8 cellular contexts compared by ENCODE assay signal in genomic region chr4:121690001-121690400, GRCh38. TPM values are rescaled to one million over a fixed set of nuclear protein-coding genes. Genes with fewer than 3 reads are reported as not detected.
DNase-seq lines count a peak whose midpoint lies in the region; ATAC-seq and TF ChIP-seq lines count a peak whose summit lies in the region.
"Had no signal": no experiment of that assay in that cellular context is flagged by ENCODE, and none has a peak within 500 bp of the region (broad histone marks: within the 10 kb centered on the region; RNA-seq: fewer than 3 reads in every experiment).

No MANE protein-coding gene starts in this region.

- H3K36me3 ChIP-seq in HCT116 (ENCODE audit: control insufficient read depth in 1 of 2, insufficient read depth in 2 of 2, low read length in 2 of 2) (peaks cover 5 to 10% of the 10 kb centered on the region in 2 experiments; a peak in 2 of 4 replicates), PC-9 (ENCODE audit: low read depth) (peaks cover 40% of the 10 kb centered on the region), tibial artery (peaks cover 5 to 17% (median 6%) of the 10 kb centered on the region in 3 donors)

- H3K27me3 ChIP-seq in HCT116 (ENCODE audit: insufficient read depth, low read length), result no peaks in the 10 kb centered on the region
- H3K27me3 ChIP-seq in PC-9 (ENCODE audit: insufficient read depth, low read depth), result no peaks in the 10 kb centered on the region
- no peaks in the 10 kb centered on the region for H3K27me3 ChIP-seq in tibial artery

- intact Hi-C loops in HCT116 (cut with micrococcal nuclease), result no loop called here
- intact Hi-C loops in PC-9 (cut with micrococcal nuclease; ENCODE audit: unreplicated experiment), result no loop called here
- intact Hi-C loops in tibial artery (cut with DNase I; ENCODE audit: low total_unique reads), result no loop called here

- H3K9me3 ChIP-seq in HCT116 (ENCODE audit: control insufficient read depth in 1 of 2, insufficient read depth in 1 of 2, low read depth in 1 of 2, low read length in 2 of 2) (no peaks in the 10 kb centered on the region), PC-9 (ENCODE audit: insufficient read depth, low read depth) (peaks cover 5% of the 10 kb centered on the region), tibial artery (no peaks in the 10 kb centered on the region)

- POLR2A ChIA-PET in HCT116 (lab: Charles Lee), result no interaction called here
- POLR2A ChIA-PET in PC-9 (lab: Charles Lee; ENCODE audit: unreplicated experiment), result no interaction called here

- TF ChIP-seq CTCF in HCT116 (IDR thresholded peaks at IDR 0.05 in 2 of 3, conservative IDR thresholded peaks at IDR 0.05 in 1 of 3; ENCODE audit: borderline replicate concordance in 1 of 3, insufficient read depth in 1 of 3, low read depth in 2 of 3, low read length in 2 of 3), result no peak
- TF ChIP-seq CTCF in PC-9 (conservative IDR thresholded peaks at IDR 0.05), result no peak
- no peak for TF ChIP-seq CTCF in tibial artery (IDR thresholded peaks at IDR 0.05)

- H3K27ac ChIP-seq in HCT116 (ENCODE audit: low read depth, low read length), result peak overlapping the region; percentile 40; the same call in 1 of the 2 replicates
- peak overlapping the region; percentile 85 for H3K27ac ChIP-seq in PC-9
- H3K27ac ChIP-seq in tibial artery, result peak overlapping the region; percentile 62 to 71

- no peak for DNase-seq in HCT116 (ENCODE audit: low read depth, low spot score)
- peak in 1 of 2 experiments; percentile 37 for DNase-seq in PC-9
- DNase-seq in glomerular visceral epithelial cell (ENCODE audit: extremely low spot score), result peak; percentile 77
- no peak for DNase-seq in tibial artery
- no peak for DNase-seq in NCI-H69 (lab: John Stamatoyannopoulos, UW)
- DNase-seq in NCI-H510A treated with DMSO at 0.1 percent for 48 hours (lab: John Stamatoyannopoulos, UW), result no peak
- DNase-seq in effector CD8-positive, alpha-beta T cell (lab: John Stamatoyannopoulos, UW), result no peak
- DNase-seq: T-cell had no signal

- H3K4me3 ChIP-seq in HCT116 (replicated peaks in 1 of 2; ENCODE audit: low read depth in 1 of 2, low read length in 2 of 2), result no peak overlapping the region
- H3K4me3 ChIP-seq in PC-9, result peak overlapping the region; percentile 26; the same call in 1 of the 2 replicates
- H3K4me3 ChIP-seq in tibial artery, result no peak overlapping the region

- peak overlapping the region; percentile 12; the same call in 1 of the 2 replicates for H3K9ac ChIP-seq in HCT116 (ENCODE audit: low read length)

- no peaks in the 10 kb centered on the region for H3K9me2 ChIP-seq in HCT116 (ENCODE audit: insufficient read depth)
- H3K9me2 ChIP-seq in PC-9 (ENCODE audit: insufficient read depth), result no peaks in the 10 kb centered on the region

- peaks cover 65% of the 10 kb centered on the region for H3F3A ChIP-seq in PC-9 (ENCODE audit: insufficient read depth, low read depth)

- peaks cover 9% of the 10 kb centered on the region; the same call in 1 of the 2 replicates for H4K20me1 ChIP-seq in HCT116 (ENCODE audit: insufficient read depth)
- no peaks in the 10 kb centered on the region for H4K20me1 ChIP-seq in PC-9 (ENCODE audit: insufficient read depth)

- H3K4me1 ChIP-seq in HCT116 (ENCODE audit: control insufficient read depth in 1 of 2, insufficient read depth in 2 of 2, low read length in 2 of 2), result peaks cover 25 to 57% of the 10 kb centered on the region in 2 experiments
- peaks cover 96% of the 10 kb centered on the region for H3K4me1 ChIP-seq in PC-9 (replicated peaks; ENCODE audit: insufficient read depth)
- peaks cover 0 to 77% (median 50%) of the 10 kb centered on the region in 4 donors for H3K4me1 ChIP-seq in tibial artery

- H2AFZ ChIP-seq in HCT116 (ENCODE audit: low read depth, low read length, poor library complexity, severe bottlenecking), result no peak overlapping the region
- no peak overlapping the region for H2AFZ ChIP-seq in PC-9

- CTCF ChIA-PET in HCT116 (lab: Charles Lee) (no interaction called here), PC-9 (lab: Charles Lee) (no interaction called here)

- BruUV-seq in HCT116 (replicated peaks; lab: Mats Ljungman, UMichigan) (no TSS peak), PC-9 (replicated peaks; lab: Mats Ljungman, UMichigan) (no TSS peak)

- peak overlapping the region; percentile 72 for H3K4me2 ChIP-seq in HCT116 (ENCODE audit: low read length)
- H3K4me2 ChIP-seq in PC-9, result peak overlapping the region; percentile 67

- no peak; the same call in 1 of the 2 replicates for ATAC-seq in HCT116

- H3K79me2 ChIP-seq in HCT116 (ENCODE audit: insufficient read depth, low read length) (peaks cover 91% of the 10 kb centered on the region), PC-9 (ENCODE audit: low read depth) (peaks cover 82% of the 10 kb centered on the region)

- RAD21 ChIA-PET in HCT116 (lab: Charles Lee; ENCODE audit: low non-redundant PET in 1 of 2, low total read pairs in 2 of 2, uncharacterized antibody in 2 of 2, unreplicated experiment in 2 of 2), result no interaction called here

- no peak for TF ChIP-seq RAD21 in HCT116 (IDR thresholded peaks at IDR 0.05; ENCODE audit: low read depth)

- no peak for TF ChIP-seq POLR2A in HCT116 (IDR thresholded peaks at IDR 0.05; ENCODE audit: borderline replicate concordance, extremely low read depth, insufficient read depth, insufficient read length)

TF ChIP-seq in HCT116, 20 proteins besides CTCF, POLR2A, EP300 and RAD21:
- TF ChIP-seq EZH2 (IDR thresholded peaks at IDR 0.05) (no peak), FOSL1 (IDR thresholded peaks at IDR 0.05; ENCODE audit: low read depth) (no peak), JUND (IDR thresholded peaks at IDR 0.05) (no peak), EGR1 (IDR thresholded peaks at IDR 0.05; ENCODE audit: low read depth) (no peak), ELF1 (IDR thresholded peaks at IDR 0.05; ENCODE audit: borderline replicate concordance, low read depth) (no peak), CBX3 (IDR thresholded peaks at IDR 0.05; ENCODE audit: low read depth) (no peak)
TF ChIP-seq in HCT116: peak in this region for 0.

RNA-seq across cellular contexts. Expression of gene ANXA5, which starts 6.8 kb away (rescaled TPM):
- total RNA-seq in HCT116 (2021; ENCODE audit: unreplicated experiment), result 186 TPM
- polyA plus RNA-seq in HCT116 (2012), result 191 and 200 TPM in 2 replicates
- 177 and 230 TPM in 2 replicates for total RNA-seq in PC-9 (2021)
